Comparison of ENCODE assay signal across 19 cellular contexts in the genomic region with DNA sequence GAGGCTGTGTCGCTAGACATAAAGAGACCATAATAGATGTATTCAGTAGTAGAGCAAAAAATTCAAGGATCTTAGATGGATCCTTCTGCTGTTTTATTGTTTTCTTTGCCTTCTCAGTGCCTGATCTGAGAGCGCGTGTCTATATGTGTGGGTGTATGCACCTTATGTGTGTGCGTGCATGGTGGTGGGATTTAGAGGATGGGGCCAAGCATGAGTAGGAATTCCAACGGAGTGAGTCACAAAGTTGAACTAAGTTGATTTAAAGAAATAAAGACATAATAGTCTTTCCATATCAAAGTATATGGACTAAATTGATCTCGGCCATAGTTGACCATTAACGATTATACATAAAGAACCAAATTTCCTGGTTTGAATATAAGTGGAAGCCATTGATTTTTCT.
"Had no signal": no experiment of that assay in that cellular context is flagged by ENCODE, and none has a peak within 500 bp of the region (broad histone marks: within the 10 kb centered on the region; RNA-seq: fewer than 3 reads in every experiment).

No MANE protein-coding gene starts in this region.

- H3K4me1 ChIP-seq: lower lobe of right lung, thyroid gland, upper lobe of left lung, vagina had no signal

- H3K36me3 ChIP-seq: left ventricle myocardium inferior, lower lobe of right lung, ovary, suprapubic skin, thyroid gland, upper lobe of left lung, vagina had no signal

- DNase-seq: effector CD4-positive, alpha-beta T cell; endodermal cell; glutamatergic neuron; immature natural killer cell; kidney; left cardiac atrium; left ventricle myocardium inferior; lower lobe of right lung; natural killer cell; ovary; right cardiac atrium; stimulated activated CD4-positive, alpha-beta T cell treated with anti-CD3 and anti-CD28 coated beads, Interleukin-2, amount 100 ng/mL, for 48 hours; stimulated activated naive CD4-positive, alpha-beta T cell treated with Interleukin-2 at 50 U/mL for 16 hours; thyroid gland; upper lobe of left lung had no signal

- H3K27ac ChIP-seq: coronary artery, left ventricle myocardium inferior, lower lobe of right lung, ovary, suprapubic skin, thyroid gland, upper lobe of left lung, vagina had no signal

- H3K9me3 ChIP-seq: lower lobe of right lung, ovary, suprapubic skin, thyroid gland, upper lobe of left lung, vagina had no signal

- H3K4me3 ChIP-seq: coronary artery, left ventricle myocardium inferior, lower lobe of right lung, ovary, smooth muscle cell, suprapubic skin, thyroid gland, upper lobe of left lung, vagina had no signal
